ENCODE assay signal across 36 cellular contexts in genomic region chr17:39996162-39996561, GRCh38. TPM values are rescaled to one million over a fixed set of nuclear protein-coding genes. Genes with fewer than 3 reads are reported as not detected.
"Had no signal": no experiment of that assay in that cellular context is flagged by ENCODE, and none has a peak within 500 bp of the region (broad histone marks: within the 10 kb centered on the region; RNA-seq: fewer than 3 reads in every experiment).

No MANE protein-coding gene starts in this region.

- H3K27ac ChIP-seq: body of pancreas, VCaP had no signal

- H3K4me1 Mint-ChIP-seq: activated CD4-positive, alpha-beta T cell treated with anti-CD3 and anti-CD28 coated beads, Interleukin-2, amount 10 ng/mL, durations not matched to agents 24 days and 14 days had no signal

- H3K9me3 Mint-ChIP-seq: activated CD4-positive, alpha-beta T cell treated with anti-CD3 and anti-CD28 coated beads, Interleukin-2, amount 10 ng/mL, durations not matched to agents 24 days and 14 days; activated CD8-positive, alpha-beta T cell treated with anti-CD3 and anti-CD28 coated beads for 36 hours; activated naive CD4-positive, alpha-beta T cell treated with anti-CD3 and anti-CD28 coated beads for 36 hours; activated naive CD4-positive, alpha-beta T cell treated with anti-CD3 and anti-CD28 coated beads, Interleukin-2, amount 50 U/mL, for 72 hours; activated T-cell treated with anti-CD3 and anti-CD28 coated beads, Interleukin-2, amount 50 U/mL, for 4 hours; activated T-helper 1 cell treated with anti-CD3 and anti-CD28 coated beads, Interleukin-12 subunit alpha, Interleukin-12 subunit beta, Interleukin-2, Interleukin-4 antibody, amounts not matched to agents 30 ng/mL and 10 ng/mL and 1 ng/mL, durations not matched to agents 14 hours and 24 hours and 36 hours had no signal

- ATAC-seq: activated CD8-positive, alpha-beta T cell treated with anti-CD3 and anti-CD28 coated beads for 36 hours; activated naive CD4-positive, alpha-beta T cell treated with anti-CD3 and anti-CD28 coated beads, Interleukin-2, amount 50 U/mL, for 72 hours; activated T-cell treated with anti-CD3 and anti-CD28 coated beads, Interleukin-2, amount 50 U/mL, for 4 hours had no signal

- H3K4me1 ChIP-seq: body of pancreas, breast epithelium had no signal

- H3K4me3 ChIP-seq: adrenal gland, body of pancreas, breast epithelium, MG63 had no signal

- H3K27me3 Mint-ChIP-seq: activated CD4-positive, alpha-beta T cell treated with anti-CD3 and anti-CD28 coated beads, Interleukin-2, amount 10 ng/mL, durations not matched to agents 24 days and 14 days; activated CD8-positive, alpha-beta T cell treated with anti-CD3 and anti-CD28 coated beads for 36 hours had no signal

- H3K27me3 ChIP-seq: adrenal gland, body of pancreas, breast epithelium, MG63 had no signal

- H3K9me3 ChIP-seq: adrenal gland, body of pancreas, breast epithelium, MG63 had no signal

- H3K4me3 Mint-ChIP-seq: activated CD4-positive, alpha-beta T cell treated with anti-CD3 and anti-CD28 coated beads, Interleukin-2, amount 10 ng/mL, durations not matched to agents 24 days and 14 days; activated CD8-positive, alpha-beta T cell treated with anti-CD3 and anti-CD28 coated beads for 36 hours; activated naive CD4-positive, alpha-beta T cell treated with anti-CD3 and anti-CD28 coated beads for 36 hours; activated T-cell treated with anti-CD3 and anti-CD28 coated beads, Interleukin-2, amount 50 U/mL, for 4 hours; activated T-helper 1 cell treated with anti-CD3 and anti-CD28 coated beads, Interleukin-12 subunit alpha, Interleukin-12 subunit beta, Interleukin-2, Interleukin-4 antibody, amounts not matched to agents 30 ng/mL and 10 ng/mL and 1 ng/mL, durations not matched to agents 14 hours and 24 hours and 36 hours had no signal

- H3K27ac Mint-ChIP-seq: activated CD4-positive, alpha-beta T cell treated with anti-CD3 and anti-CD28 coated beads, Interleukin-2, amount 10 ng/mL, durations not matched to agents 24 days and 14 days; activated CD8-positive, alpha-beta T cell treated with anti-CD3 and anti-CD28 coated beads for 36 hours; activated naive CD4-positive, alpha-beta T cell treated with anti-CD3 and anti-CD28 coated beads for 36 hours; activated naive CD4-positive, alpha-beta T cell treated with anti-CD3 and anti-CD28 coated beads, Interleukin-2, amount 50 U/mL, for 72 hours; activated T-helper 1 cell treated with anti-CD3 and anti-CD28 coated beads, Interleukin-12 subunit alpha, Interleukin-12 subunit beta, Interleukin-2, Interleukin-4 antibody, amounts not matched to agents 30 ng/mL and 10 ng/mL and 1 ng/mL, durations not matched to agents 14 hours and 24 hours and 36 hours had no signal

- DNase-seq: activated CD4-positive, alpha-beta T cell treated with anti-CD3 and anti-CD28 coated beads for 1 hour; activated CD4-positive, alpha-beta T cell treated with anti-CD3 and anti-CD28 coated beads, Interleukin-2, amount 10 ng/mL, durations not matched to agents 24 days and 14 days; activated CD4-positive, alpha-beta T cell treated with anti-CD3 and anti-CD28 coated beads, Interleukin-2, amount 50 U/mL, for 4 hours; activated CD4-positive, CD25-positive, alpha-beta regulatory T cell; activated CD8-positive, alpha-beta T cell treated with anti-CD3 and anti-CD28 coated beads for 36 hours; activated gamma-delta T cell treated with Interleukin-2 at 50 U/mL for 16 hours; activated naive CD4-positive, alpha-beta T cell treated with anti-CD3 and anti-CD28 coated beads for 36 hours; activated T-cell treated with anti-CD3 and anti-CD28 coated beads, Interleukin-2, amount 50 U/mL, for 4 hours; body of pancreas; Kasumi-1; KG1; MG63; NCI-H1048; NCI-H1105 treated with DMSO at 0.1 percent for 48 hours; NCI-H1436; NCI-H1694 treated with DMSO at 0.1 percent for 48 hours; NCI-H2029; NCI-H345; NCI-H526; NCI-H748 treated with DMSO at 0.1 percent for 48 hours; NK-92 treated with Interleukin-12 subunit alpha and Interleukin-12 subunit beta, amount 100 ng/mL, for 24 hours; SW 1271; T-helper 1 cell; T-helper 2 cell; T-helper 9 cell had no signal

RNA-seq across cellular contexts. Expression of gene CSF3, which starts 19.1 kb away (rescaled TPM):
- total RNA-seq: activated CD4-positive, alpha-beta T cell treated with anti-CD3 and anti-CD28 coated beads, Interleukin-2, amount 10 ng/mL, durations not matched to agents 24 days and 14 days; activated CD8-positive, alpha-beta memory T cell treated with anti-CD3 and anti-CD28 coated beads for 36 hours; activated CD8-positive, alpha-beta T cell treated with anti-CD3 and anti-CD28 coated beads for 36 hours; activated naive CD4-positive, alpha-beta T cell treated with anti-CD3 and anti-CD28 coated beads for 36 hours; activated naive CD4-positive, alpha-beta T cell treated with anti-CD3 and anti-CD28 coated beads, Interleukin-2, amount 50 U/mL, for 72 hours; activated T-cell treated with anti-CD3 and anti-CD28 coated beads, Interleukin-2, amount 50 U/mL, for 4 hours; activated T-helper 1 cell treated with anti-CD3 and anti-CD28 coated beads, Interleukin-12 subunit alpha, Interleukin-12 subunit beta, Interleukin-2, Interleukin-4 antibody, amounts not matched to agents 30 ng/mL and 10 ng/mL and 1 ng/mL, durations not matched to agents 14 hours and 24 hours and 36 hours; astrocyte; cardiac septum; NCI-H460; Right ventricle myocardium superior had no signal

RNA-seq across cellular contexts. Expression of gene GSDMA, which starts 33.4 kb away (rescaled TPM):
- total RNA-seq: astrocyte, NCI-H460, PC-3 had no signal
